Comparison of ENCODE assay signal across 7 cellular contexts in the genomic region with DNA sequence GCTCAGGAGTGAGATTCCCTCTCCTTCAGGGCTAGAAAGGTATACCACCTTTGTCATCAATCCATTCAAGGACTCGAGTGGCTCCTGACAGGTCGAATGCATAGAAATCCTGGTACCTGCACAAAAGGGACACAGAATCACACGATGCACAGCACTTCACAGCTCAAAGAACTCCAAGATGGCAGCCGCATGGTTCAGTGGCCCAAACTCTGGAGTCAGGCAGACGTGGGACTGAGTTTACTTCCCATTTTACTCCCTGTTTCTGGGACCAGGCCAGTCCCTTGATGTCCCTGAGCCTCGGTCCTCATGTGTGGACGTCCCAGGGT. TPM values are rescaled to one million over a fixed set of nuclear protein-coding genes. Genes with fewer than 3 reads are reported as not detected.
DNase-seq lines count a peak whose midpoint lies in the region; ATAC-seq, FAIRE-seq and TF ChIP-seq lines count a peak whose summit lies in the region.

No MANE protein-coding gene starts in this region.

- H3K4me3 ChIP-seq in HEK293 (ENCODE audit: low read depth, low read length) = peak overlapping the region; percentile 78
- H3K4me3 ChIP-seq in right atrium auricular region = peak overlapping the region; percentile 87 to 90
- peak overlapping the region; percentile 74 to 84 for H3K4me3 ChIP-seq in small intestine (ENCODE audit: low read depth in 1 of 2, low read length in 2 of 2)

- H3K27me3 ChIP-seq in right atrium auricular region (no peaks in the 10 kb centered on the region), small intestine (ENCODE audit: control insufficient read depth in 2 of 2, insufficient read depth in 2 of 2, low read length in 2 of 2) (no peaks in the 10 kb centered on the region)

- no peak for DNase-seq in right atrium auricular region (ENCODE audit: low spot score)
- DNase-seq in small intestine = no peak
- no peak for DNase-seq in NCI-H1105 treated with DMSO at 0.1 percent for 48 hours (lab: John Stamatoyannopoulos, UW)
- DNase-seq in HPDE6-E6E7 (ENCODE audit: extremely low spot score) = no peak

- peak overlapping the region; percentile 71 for H3K27ac ChIP-seq in HEK293 (ENCODE audit: extremely low read depth, low read depth, low read length)
- peak overlapping the region; percentile 95 for H3K27ac ChIP-seq in VCaP
- H3K27ac ChIP-seq in right atrium auricular region = peak overlapping the region; percentile 88 to 89
- peak overlapping the region in 1 of 2 donors; percentile 89 for H3K27ac ChIP-seq in small intestine (ENCODE audit: low read depth in 1 of 2, low read length in 1 of 2)

- no peak for ATAC-seq in GM18907 (IDR thresholded peaks at IDR 0.05; ENCODE audit: unreplicated experiment)

- peaks cover 43 to 49% of the 10 kb centered on the region in 2 experiments for H3K36me3 ChIP-seq in HEK293 (ENCODE audit: control insufficient read depth in 2 of 2, insufficient read depth in 1 of 2, low read length in 2 of 2)
- peaks cover 22% of the 10 kb centered on the region for H3K36me3 ChIP-seq in right atrium auricular region
- H3K36me3 ChIP-seq in small intestine (ENCODE audit: control insufficient read depth in 2 of 2, insufficient read depth in 2 of 2, low read length in 2 of 2) = peaks cover 3% of the 10 kb centered on the region in 2 donors

- POLR2A ChIA-PET in HEK293 (lab: Yijun Ruan, JAX) = interaction anchor here (0.5 to 2.8 kb wide), 14 partner anchors 9 to 327 kb away, joined by 3 to 26 read pairs (median 4); a partner anchor contains a TSS

- H3K4me1 ChIP-seq in HEK293 (ENCODE audit: control insufficient read depth, insufficient read depth, low read length) (no peaks in the 10 kb centered on the region; the same call in 1 of the 2 replicates), right atrium auricular region (peaks cover 0 to 60% of the 10 kb centered on the region in 2 donors), small intestine (ENCODE audit: control insufficient read depth in 2 of 2, insufficient read depth in 1 of 2, low read depth in 1 of 2, low read length in 1 of 2) (no peaks in the 10 kb centered on the region)

- no peak for FAIRE-seq in small intestine (lab: Jason Lieb, UNC)

- no peak for TF ChIP-seq CTCF in HEK293 (tag by site-specific recombination; IDR thresholded peaks at IDR 0.05)
- TF ChIP-seq CTCF in VCaP (conservative IDR thresholded peaks at IDR 0.05) = no peak
- no peak for TF ChIP-seq CTCF in right atrium auricular region (IDR thresholded peaks at IDR 0.05)

- CTCF ChIA-PET in HEK293 (lab: Yijun Ruan, JAX) = interaction anchor here (0.5 to 4.9 kb wide), 11 partner anchors 11 to 275 kb away, joined by 3 to 19 read pairs (median 4); a partner anchor contains a TSS

- no peaks in the 10 kb centered on the region for H3K9me3 ChIP-seq in HEK293 (ENCODE audit: control insufficient read depth, insufficient read depth, low read depth, low read length)
- H3K9me3 ChIP-seq in right atrium auricular region = no peaks in the 10 kb centered on the region
- H3K9me3 ChIP-seq in small intestine (ENCODE audit: control insufficient read depth, low read depth) = no peaks in the 10 kb centered on the region

- WGBS in small intestine, 3 donors = 7 to 18% (median 16%) methylated on average over 7 of the region's 7 CpGs

TF ChIP-seq in HEK293, 187 proteins besides CTCF, POLR2A, EP300 and RAD21:
- no peak for TF ChIP-seq ZNF830 (tag by site-specific recombination; IDR thresholded peaks at IDR 0.05; ENCODE audit: low read depth)
- no peak for TF ChIP-seq OVOL3 (tag by site-specific recombination; IDR thresholded peaks at IDR 0.05)

RNA-seq across cellular contexts. Expression of a gene that starts 0.5 kb away (rescaled TPM):
- 10 to 100 TPM in 1 of 2 donors, 1 to 10 TPM in 1; 5.3 to 12.0 TPM for total RNA-seq in right atrium auricular region
- polyA plus RNA-seq in small intestine = 10 to 100 TPM in 1 of 3 donors, 1 to 10 TPM in 2; 6.3 to 13.8 (median 7.6) TPM

RNA-seq across cellular contexts. Expression of a gene that starts 4.5 kb away (rescaled TPM):
- total RNA-seq in right atrium auricular region = 1 to 10 TPM; 1.0 to 6.3 TPM
- polyA plus RNA-seq in small intestine = 1 to 10 TPM; 1.8 to 7.7 (median 2.2) TPM

RNA-seq across cellular contexts. Expression of a gene that starts 52.7 kb away (rescaled TPM):
- total RNA-seq in right atrium auricular region = 1 to 10 TPM; 4.9 to 5.6 TPM
- polyA plus RNA-seq in small intestine = 1 to 10 TPM; 3.2 to 5.6 (median 3.4) TPM
